In the genomic region with DNA sequence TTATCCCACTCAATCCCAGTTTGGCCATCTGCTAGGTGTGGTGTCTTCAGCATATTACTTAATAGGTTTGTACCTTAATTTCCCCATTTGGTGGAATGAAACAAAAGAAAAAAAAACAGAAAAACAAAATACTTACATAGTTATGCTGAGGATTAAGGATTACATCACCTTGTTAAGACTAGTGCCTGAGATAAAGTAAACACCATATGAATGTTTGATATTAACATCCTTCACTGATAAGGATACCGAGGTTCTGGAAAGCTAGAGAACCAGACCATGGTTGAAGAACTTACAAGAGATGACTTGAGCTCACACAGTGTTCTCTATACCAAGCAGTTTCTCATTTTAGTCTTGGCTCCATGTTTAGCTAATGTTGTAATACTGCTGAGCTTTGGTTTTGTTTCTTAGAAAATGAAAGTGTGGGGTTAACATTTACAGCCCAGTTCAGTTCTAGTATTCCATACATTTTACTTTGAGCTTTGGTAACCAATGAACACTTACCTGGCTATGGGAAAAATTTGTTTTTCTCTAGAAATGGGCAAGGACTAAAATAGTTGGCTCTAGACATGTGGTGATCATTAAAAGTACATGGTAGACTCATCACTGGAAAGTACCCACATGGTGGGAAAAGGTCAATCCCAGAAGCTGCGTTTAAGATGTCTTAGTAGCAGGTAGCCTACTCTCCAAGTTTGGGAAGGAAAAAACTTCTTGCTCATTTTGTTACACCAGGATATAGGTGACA, we compare ENCODE assay signal across 10 cellular contexts. TPM values are rescaled to one million over a fixed set of nuclear protein-coding genes. Genes with fewer than 3 reads are reported as not detected.
DNase-seq lines count a peak whose midpoint lies in the region; ATAC-seq, FAIRE-seq and TF ChIP-seq lines count a peak whose summit lies in the region.
"Had no signal": no experiment of that assay in that cellular context is flagged by ENCODE, and none has a peak within 500 bp of the region (broad histone marks: within the 10 kb centered on the region; RNA-seq: fewer than 3 reads in every experiment).

No MANE protein-coding gene starts in this region.

- no peak for TF ChIP-seq POLR2A in GM12892 (IDR thresholded peaks at IDR 0.05; ENCODE audit: low read depth, low read length)

- H3K4me1 ChIP-seq in MM.1S (ENCODE audit: low read length), result peaks cover 14% of the 10 kb centered on the region

- H3F3A ChIP-seq in MM.1S (ENCODE audit: insufficient read depth, low read length), result peaks cover 9% of the 10 kb centered on the region; the same call in 1 of the 2 replicates

- no peak overlapping the region for H2AFZ ChIP-seq in MM.1S (ENCODE audit: low read length)

- H3K4me3 ChIP-seq in MM.1S (ENCODE audit: low read length) (no peak overlapping the region), fibroblast of villous mesenchyme (ENCODE audit: low read depth, low read length) (no peak overlapping the region)
- H3K4me3 ChIP-seq: skin epidermis had no signal

- H3K4me2 ChIP-seq in MM.1S (ENCODE audit: low read depth, low read length), result peak overlapping the region; percentile 28

- TF ChIP-seq CTCF in MM.1S (IDR thresholded peaks at IDR 0.05; ENCODE audit: low read length), result no peak
- no peak for TF ChIP-seq CTCF in fibroblast of villous mesenchyme (IDR thresholded peaks at IDR 0.05; ENCODE audit: insufficient read depth, low read depth, low read length)

- no peak overlapping the region for H3K9ac ChIP-seq in MM.1S (ENCODE audit: low read length)

- DNase-seq in GM12892 (ENCODE audit: insufficient read length) (no peak), MM.1S (no peak), fibroblast of villous mesenchyme (ENCODE audit: low read depth) (peak; percentile 29), SK-N-DZ (ENCODE audit: low spot score) (no peak), NCI-H1092 treated with DMSO at 0.1 percent for 48 hours (lab: John Stamatoyannopoulos, UW) (no peak), DMS79 treated with DMSO at 0.1 percent for 48 hours (lab: John Stamatoyannopoulos, UW) (no peak)
- DNase-seq: activated gamma-delta T cell treated with Interleukin-2 at 50 U/mL for 16 hours had no signal

- no peaks in the 10 kb centered on the region for H3K79me2 ChIP-seq in MM.1S (ENCODE audit: low read length)

- FAIRE-seq in GM12892 (lab: Jason Lieb, UNC), result peak; percentile 44

- no peaks in the 10 kb centered on the region for H3K27me3 ChIP-seq in MM.1S (replicated peaks; ENCODE audit: insufficient read depth, low read length)

- no peaks in the 10 kb centered on the region for H3K9me2 ChIP-seq in MM.1S (replicated peaks; ENCODE audit: insufficient read depth, low read length)

- H3K36me3 ChIP-seq in MM.1S (replicated peaks; ENCODE audit: insufficient read depth, low read length), result no peaks in the 10 kb centered on the region

- no peaks in the 10 kb centered on the region for H3K9me3 ChIP-seq in MM.1S (replicated peaks; ENCODE audit: insufficient read depth, low read length)

- no peaks in the 10 kb centered on the region for H4K20me1 ChIP-seq in MM.1S (ENCODE audit: insufficient read depth, low read length)

- no peak overlapping the region for H3K27ac ChIP-seq in MM.1S (ENCODE audit: low read length)

- peak; percentile 11 for ATAC-seq in GM21825 (IDR thresholded peaks at IDR 0.05; ENCODE audit: unreplicated experiment)
- ATAC-seq in HG03135 (IDR thresholded peaks at IDR 0.05; ENCODE audit: unreplicated experiment), result no peak

RNA-seq across cellular contexts. Expression of a gene that starts 5.8 kb away (rescaled TPM):
- 12.4 TPM for polyA plus RNA-seq in GM12892 (2012; ENCODE audit: missing spikeins)
- 44.5 and 63.9 TPM in 2 replicates for total RNA-seq in fibroblast of villous mesenchyme
- 7.6 and 12.2 TPM in 2 replicates for polyA plus RNA-seq in SK-N-DZ (2014; cell fraction: cytosol; rRNA removed)
- 5.6 and 17.3 TPM in 2 replicates for polyA plus RNA-seq in SK-N-DZ (2014; cell fraction: nucleus; rRNA removed)
